Comparison of ENCODE assay signal across 23 cellular contexts in genomic region chr10:75592014-75592842, GRCh38.
A peak's percentile ranks its signal among the peaks of the same experiment; 100 is the strongest.
DNase-seq lines count a peak whose midpoint lies in the region; ATAC-seq and TF ChIP-seq lines count a peak whose summit lies in the region.
"Had no signal": no experiment of that assay in that cellular context is flagged by ENCODE, and none has a peak within 500 bp of the region (broad histone marks: within the 10 kb centered on the region; RNA-seq: fewer than 3 reads in every experiment).

No MANE protein-coding gene starts in this region.

- no peaks in the 10 kb centered on the region for H3K27me3 ChIP-seq in ascending aorta
- no peaks in the 10 kb centered on the region for H3K27me3 ChIP-seq in left ventricle myocardium inferior (ENCODE audit: low read depth)
- H3K27me3 ChIP-seq in neural progenitor cell: no peaks in the 10 kb centered on the region
- no peaks in the 10 kb centered on the region for H3K27me3 ChIP-seq in thyroid gland

- no peak for TF ChIP-seq POLR2A in thyroid gland (IDR thresholded peaks at IDR 0.05)

- no peak overlapping the region for H3K4me3 Mint-ChIP-seq in neural progenitor cell
- H3K4me3 Mint-ChIP-seq: activated CD8-positive, alpha-beta T cell treated with anti-CD3 and anti-CD28 coated beads for 36 hours; endodermal cell; IgD-negative memory B cell; stimulated activated naive CD8-positive, alpha-beta T cell treated with anti-CD3 and anti-CD28 coated beads, Interleukin-15, Interleukin-2, amounts not matched to agents 100 ng/mL and 50 ng/mL, for 24 hours; T-helper 2 cell treated with Interferon-gamma antibody and Interleukin-4, amounts not matched to agents 5 μg/mL and 100 μg/mL, for 36 hours had no signal

- DNase-seq in ascending aorta (ENCODE audit: low spot score in 2 of 2) (no peak), left ventricle myocardium inferior (no peak), neural progenitor cell (ENCODE audit: low spot score) (no peak), thyroid gland (no peak), NAMALWA (ENCODE audit: low spot score) (no peak), HPDE6-E6E7 (ENCODE audit: extremely low spot score) (no peak)
- DNase-seq: activated CD4-positive, CD25-positive, alpha-beta regulatory T cell; activated CD8-positive, alpha-beta T cell treated with anti-CD3 and anti-CD28 coated beads for 36 hours; activated naive CD4-positive, alpha-beta T cell; activated T-cell treated with anti-CD3 and anti-CD28 coated beads, Interleukin-2, amount 50 U/mL, for 1 hour; anterior cingulate cortex; DMS79 treated with DMSO at 0.1 percent for 48 hours; endodermal cell; hypothalamus; islet precursor cell; NCI-H146; stimulated activated CD4-positive, alpha-beta T cell treated with anti-CD3 and anti-CD28 coated beads, Interleukin-1b, Interleukin-23, amount 100 ng/mL, for 48 hours had no signal

- peaks cover 10% of the 10 kb centered on the region for H3F3A ChIP-seq in neural progenitor cell (ENCODE audit: low read depth)

- H2AFZ ChIP-seq in neural progenitor cell (replicated peaks): no peak overlapping the region

- H3K9me3 ChIP-seq in ascending aorta (no peaks in the 10 kb centered on the region), left ventricle myocardium inferior (replicated peaks) (no peaks in the 10 kb centered on the region), neural progenitor cell (ENCODE audit: low read depth) (no peaks in the 10 kb centered on the region), thyroid gland (no peaks in the 10 kb centered on the region)

- H3K36me3 ChIP-seq in ascending aorta (no peaks in the 10 kb centered on the region), left ventricle myocardium inferior (no peaks in the 10 kb centered on the region), neural progenitor cell (no peaks in the 10 kb centered on the region), thyroid gland (no peaks in the 10 kb centered on the region)

- H3K9ac ChIP-seq in neural progenitor cell: no peak overlapping the region

- peaks cover 30% of the 10 kb centered on the region for H3K4me1 Mint-ChIP-seq in neural progenitor cell
- H3K4me1 Mint-ChIP-seq: IgD-negative memory B cell had no signal

- 78 to 81% methylated on average over 32 of the region's 32 CpGs for WGBS in thyroid gland, 2 donors

- no peak for TF ChIP-seq CTCF in ascending aorta (IDR thresholded peaks at IDR 0.05)
- no peak for TF ChIP-seq CTCF in left ventricle myocardium inferior (IDR thresholded peaks at IDR 0.05; ENCODE audit: borderline replicate concordance)
- no peak for TF ChIP-seq CTCF in neural progenitor cell (IDR thresholded peaks at IDR 0.05)
- TF ChIP-seq CTCF in thyroid gland (IDR thresholded peaks at IDR 0.05): no peak

- peak overlapping the region; percentile 58 for H3K27ac Mint-ChIP-seq in neural progenitor cell
- H3K27ac Mint-ChIP-seq: activated CD8-positive, alpha-beta T cell treated with anti-CD3 and anti-CD28 coated beads for 36 hours; endodermal cell; IgD-negative memory B cell; stimulated activated naive CD8-positive, alpha-beta T cell treated with anti-CD3 and anti-CD28 coated beads, Interleukin-15, Interleukin-2, amounts not matched to agents 100 ng/mL and 50 ng/mL, for 24 hours; T-helper 2 cell treated with Interferon-gamma antibody and Interleukin-4, amounts not matched to agents 5 μg/mL and 100 μg/mL, for 36 hours had no signal

- H3K27ac ChIP-seq in ascending aorta: peak overlapping the region in 1 of 2 donors; percentile 57
- H3K27ac ChIP-seq in left ventricle myocardium inferior (replicated peaks): peak overlapping the region; percentile 67
- no peak overlapping the region for H3K27ac ChIP-seq in neural progenitor cell
- peak overlapping the region in 2 of 3 donors; percentile 18 to 54 for H3K27ac ChIP-seq in thyroid gland

- H3K4me3 ChIP-seq in ascending aorta: peak overlapping the region; percentile 20 to 46
- peak overlapping the region; percentile 60 for H3K4me3 ChIP-seq in left ventricle myocardium inferior
- no peak overlapping the region for H3K4me3 ChIP-seq in neural progenitor cell
- no peak overlapping the region for H3K4me3 ChIP-seq in thyroid gland (replicated peaks in 1 of 3)

- H3K27me3 Mint-ChIP-seq in neural progenitor cell (ENCODE audit: insufficient read depth, low read depth): peaks cover 3% of the 10 kb centered on the region

- H3K4me1 ChIP-seq in ascending aorta: peaks cover 4 to 13% of the 10 kb centered on the region in 2 donors
- H3K4me1 ChIP-seq in left ventricle myocardium inferior: peaks cover 3% of the 10 kb centered on the region
- peaks cover 31% of the 10 kb centered on the region for H3K4me1 ChIP-seq in neural progenitor cell
- H3K4me1 ChIP-seq in thyroid gland: peaks cover 23 to 28% of the 10 kb centered on the region in 2 donors

- H3K9me3 Mint-ChIP-seq in neural progenitor cell: no peaks in the 10 kb centered on the region
- H3K9me3 Mint-ChIP-seq: activated CD8-positive, alpha-beta T cell treated with anti-CD3 and anti-CD28 coated beads for 36 hours; endodermal cell; stimulated activated naive CD8-positive, alpha-beta T cell treated with anti-CD3 and anti-CD28 coated beads, Interleukin-15, Interleukin-2, amounts not matched to agents 100 ng/mL and 50 ng/mL, for 24 hours; T-helper 2 cell treated with Interferon-gamma antibody and Interleukin-4, amounts not matched to agents 5 μg/mL and 100 μg/mL, for 36 hours had no signal

- H3K36me3 Mint-ChIP-seq in neural progenitor cell: no peaks in the 10 kb centered on the region
- H3K36me3 Mint-ChIP-seq: IgD-negative memory B cell had no signal

- no peak overlapping the region for H3K4me2 ChIP-seq in neural progenitor cell

- intact Hi-C loops in ascending aorta (cut with DNase I): no loop called here
- intact Hi-C loops in left ventricle myocardium inferior (cut with micrococcal nuclease): no loop called here
- intact Hi-C loops in thyroid gland (cut with DNase I): no loop called here

- H3K79me2 ChIP-seq in neural progenitor cell (ENCODE audit: low read depth): no peaks in the 10 kb centered on the region

- ATAC-seq in GM18909 (IDR thresholded peaks at IDR 0.05; ENCODE audit: poor library complexity, unreplicated experiment) (no peak), HG03342 (IDR thresholded peaks at IDR 0.05; ENCODE audit: unreplicated experiment) (no peak)
- ATAC-seq: activated CD8-positive, alpha-beta T cell treated with anti-CD3 and anti-CD28 coated beads for 36 hours; HCT116 had no signal

- no peaks in the 10 kb centered on the region for H4K20me1 ChIP-seq in neural progenitor cell (ENCODE audit: low read depth)

Comparison
In these comparisons a context has a peak if more than half of its experiments do, and no peak if none do; other contexts are left out.
1. H3K4me3 ChIP-seq: peak in ascending aorta (2 of 2) and left ventricle myocardium inferior (single experiment); none in neural progenitor cell (single experiment) and thyroid gland (0 of 3).